In genomic region chr2:148979164-148979918, GRCh38 we compare ENCODE assay signal across 17 cellular contexts. TPM values are rescaled to one million over a fixed set of nuclear protein-coding genes. Genes with fewer than 3 reads are reported as not detected.
A peak's percentile ranks its signal among the peaks of the same experiment; 100 is the strongest.
DNase-seq lines count a peak whose midpoint lies in the region; ATAC-seq and TF ChIP-seq lines count a peak whose summit lies in the region.
"Had no signal": no experiment of that assay in that cellular context is flagged by ENCODE, and none has a peak within 500 bp of the region (broad histone marks: within the 10 kb centered on the region; RNA-seq: fewer than 3 reads in every experiment).

No MANE protein-coding gene starts in this region.

- DNase-seq in Right ventricle myocardium inferior (ENCODE audit: missing footprints) (no peak), right atrium auricular region (ENCODE audit: low spot score) (no peak), sciatic nerve (ENCODE audit: low spot score) (no peak), DMS79 treated with DMSO at 0.1 percent for 48 hours (lab: John Stamatoyannopoulos, UW) (no peak), amygdala (lab: John Stamatoyannopoulos, UW) (no peak)
- no peak for DNase-seq in CD4-positive, alpha-beta T cell
- DNase-seq: Calu3; CD8-positive, alpha-beta memory T cell; DMS153; GDM1; Karpas-422; NCI-H526 treated with DMSO at 0.1 percent for 48 hours; SHP77 had no signal

- no peak overlapping the region for H3K4me3 Mint-ChIP-seq in CD4-positive, alpha-beta T cell
- H3K4me3 Mint-ChIP-seq: CD8-positive, alpha-beta memory T cell had no signal

- peaks cover 21% of the 10 kb centered on the region for H3K36me3 Mint-ChIP-seq in CD4-positive, alpha-beta T cell (ENCODE audit: low read depth)

- no peak overlapping the region for H3K27ac Mint-ChIP-seq in CD4-positive, alpha-beta T cell

- CTCF ChIA-PET in CD4-positive, alpha-beta T cell (lab: Charles Lee) = no interaction called here

- H3K4me3 ChIP-seq in right atrium auricular region = no peak overlapping the region
- no peak overlapping the region for H3K4me3 ChIP-seq in HUES64 (ENCODE audit: low read length)
- no peak overlapping the region for H3K4me3 ChIP-seq in gastroesophageal sphincter
- H3K4me3 ChIP-seq: BLaER1 treated with 17β-estradiol and CSF1 and Interleukin-3, amounts not matched to agents 10 nM and 100 nM had no signal

- H3K9me3 ChIP-seq in right atrium auricular region = no peaks in the 10 kb centered on the region
- H3K9me3 ChIP-seq in HUES64 (ENCODE audit: insufficient read depth, low read depth, low read length) = no peaks in the 10 kb centered on the region
- no peaks in the 10 kb centered on the region for H3K9me3 ChIP-seq in gastroesophageal sphincter
- no peaks in the 10 kb centered on the region for H3K9me3 ChIP-seq in CD4-positive, alpha-beta T cell (ENCODE audit: control insufficient read depth, low read length)

- H3K27me3 Mint-ChIP-seq in CD4-positive, alpha-beta T cell = no peaks in the 10 kb centered on the region
- H3K27me3 Mint-ChIP-seq: CD8-positive, alpha-beta memory T cell had no signal

- H3K4me1 Mint-ChIP-seq in CD4-positive, alpha-beta T cell (ENCODE audit: low read depth) = no peaks in the 10 kb centered on the region

- TF ChIP-seq CTCF in right atrium auricular region (IDR thresholded peaks at IDR 0.05) = no peak
- no peak for TF ChIP-seq CTCF in gastroesophageal sphincter (IDR thresholded peaks at IDR 0.05)
- no peak for TF ChIP-seq CTCF in CD4-positive, alpha-beta T cell (IDR thresholded peaks at IDR 0.05)

- no peak for TF ChIP-seq POLR2A in gastroesophageal sphincter (IDR thresholded peaks at IDR 0.05)

- no peak for TF ChIP-seq EP300 in gastroesophageal sphincter (IDR thresholded peaks at IDR 0.05)

- no peaks in the 10 kb centered on the region for H3K9me3 Mint-ChIP-seq in CD4-positive, alpha-beta T cell
- H3K9me3 Mint-ChIP-seq: CD8-positive, alpha-beta memory T cell had no signal

- intact Hi-C loops in Right ventricle myocardium inferior (cut with DNase I) (no loop called here), sciatic nerve (cut with DNase I) (no loop called here)
- intact Hi-C loops in CD4-positive, alpha-beta T cell (cut with DNase I, micrococcal nuclease) = no loop called here

- H3K4me1 ChIP-seq in right atrium auricular region (no peaks in the 10 kb centered on the region), HUES64 (ENCODE audit: insufficient read depth, low read length) (peaks cover 17% of the 10 kb centered on the region), gastroesophageal sphincter (no peaks in the 10 kb centered on the region)

- no peaks in the 10 kb centered on the region for H3K27me3 ChIP-seq in right atrium auricular region
- H3K27me3 ChIP-seq in HUES64 (ENCODE audit: insufficient read depth, low read length) = no peaks in the 10 kb centered on the region
- H3K27me3 ChIP-seq in gastroesophageal sphincter = no peaks in the 10 kb centered on the region
- no peaks in the 10 kb centered on the region for H3K27me3 ChIP-seq in CD4-positive, alpha-beta T cell (ENCODE audit: control insufficient read depth, insufficient read depth, low read length)
- H3K27me3 ChIP-seq: BLaER1 treated with 17β-estradiol and CSF1 and Interleukin-3, amounts not matched to agents 10 nM and 100 nM had no signal

- no peak overlapping the region for H3K9ac ChIP-seq in HUES64 (ENCODE audit: low read depth, low read length)
- H3K9ac ChIP-seq: BLaER1 treated with 17β-estradiol and CSF1 and Interleukin-3, amounts not matched to agents 10 nM and 100 nM had no signal

- 87% methylated on average over 6 of the region's 6 CpGs for WGBS in HUES64
- WGBS in gastroesophageal sphincter (ENCODE audit: low coverage in 1 of 2), 2 donors = 67 to 80% methylated on average over 3 to 5 of the region's 6 CpGs

- POLR2A ChIA-PET in CD4-positive, alpha-beta T cell (lab: Charles Lee) = no interaction called here

- H3K36me3 ChIP-seq in right atrium auricular region = no peaks in the 10 kb centered on the region
- peaks cover 58% of the 10 kb centered on the region for H3K36me3 ChIP-seq in HUES64 (ENCODE audit: insufficient read depth, low read length)
- no peaks in the 10 kb centered on the region for H3K36me3 ChIP-seq in gastroesophageal sphincter

- ATAC-seq in Right ventricle myocardium inferior = peak; percentile 14
- ATAC-seq in gastroesophageal sphincter = peak; percentile 53
- ATAC-seq in sciatic nerve = peak; percentile 63
- no peak for ATAC-seq in CD4-positive, alpha-beta T cell (ENCODE audit: poor library complexity)

- peak overlapping the region in 1 of 2 donors; percentile 21 for H3K27ac ChIP-seq in right atrium auricular region
- 0 out of 2 replicates have a peak overlapping the region, but pooled peaks have one; percentile 9 for H3K27ac ChIP-seq in HUES64 (ENCODE audit: low read depth, low read length)
- no peak overlapping the region for H3K27ac ChIP-seq in gastroesophageal sphincter
- no peak overlapping the region for H3K27ac ChIP-seq in CD4-positive, alpha-beta T cell (ENCODE audit: low read depth, low read length)
- H3K27ac ChIP-seq: 22Rv1 had no signal

RNA-seq across cellular contexts. Expression of gene LYPD6B, which starts 59.2 kb away (rescaled TPM):
- total RNA-seq in Right ventricle myocardium inferior = not detected
- total RNA-seq in right atrium auricular region = under 1 TPM in 1 of 2 donors, not detected in 1; 0.28 TPM
- polyA plus RNA-seq in HUES64 (2013, experiment 1 of 2) = 2.5 TPM
- polyA plus RNA-seq in HUES64 (2013, experiment 2 of 2) = 3.0 TPM
- under 1 TPM in 2 of 4 donors, not detected in 2; 0.49 to 0.54 TPM for total RNA-seq in gastroesophageal sphincter
- total RNA-seq in sciatic nerve = not detected
- total RNA-seq in CD4-positive, alpha-beta T cell = not detected
- total RNA-seq: CD8-positive, alpha-beta memory T cell had no signal
- polyA plus RNA-seq: CD8-positive, alpha-beta memory T cell had no signal
